In the genomic region with DNA sequence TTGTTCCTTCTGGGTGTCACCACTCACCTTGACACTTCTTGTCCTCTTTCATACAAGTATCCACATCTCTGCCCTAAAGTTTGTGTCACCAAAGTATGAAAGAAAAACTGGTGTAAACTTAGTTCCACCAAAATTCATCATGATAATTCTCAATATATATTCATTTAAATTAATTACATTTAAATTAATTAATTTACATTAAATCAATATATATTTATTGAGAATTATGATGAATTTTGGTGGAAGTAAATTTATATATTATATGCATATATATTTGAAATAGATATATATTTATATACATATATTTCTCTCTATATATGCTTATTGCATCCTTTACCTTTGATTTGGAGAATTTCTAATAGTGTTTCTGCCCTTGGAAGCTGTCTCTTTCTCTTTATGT, we compare ENCODE assay signal across 9 cellular contexts.
"Had no signal": no experiment of that assay in that cellular context is flagged by ENCODE, and none has a peak within 500 bp of the region (broad histone marks: within the 10 kb centered on the region; RNA-seq: fewer than 3 reads in every experiment).

No MANE protein-coding gene starts in this region.

- H3K4me3 Mint-ChIP-seq: HFFc6, IgD-negative memory B cell had no signal

- H3K4me1 ChIP-seq: HAP-1 had no signal

- H3K27me3 Mint-ChIP-seq: IgD-negative memory B cell had no signal

- H3K36me3 ChIP-seq: HAP-1 had no signal

- H3K4me3 ChIP-seq: GM23248, HAP-1 had no signal

- H3K4me1 Mint-ChIP-seq: IgD-negative memory B cell had no signal

- ATAC-seq: HCT116, HepG2 had no signal

- H3K36me3 Mint-ChIP-seq: IgD-negative memory B cell had no signal

- H2AFZ ChIP-seq: GM23248 had no signal

- DNase-seq: GM23248, GOT3, H7, HFFc6 had no signal

- FAIRE-seq: HepG2 had no signal

- H3K9me3 ChIP-seq: HAP-1 had no signal

- H3K9ac ChIP-seq: GM23248 had no signal

- H3K27ac Mint-ChIP-seq: HFFc6, IgD-negative memory B cell had no signal

- H3K27ac ChIP-seq: GM23248, HL-60 had no signal
